ENCODE assay signal across 31 cellular contexts in the genomic region with DNA sequence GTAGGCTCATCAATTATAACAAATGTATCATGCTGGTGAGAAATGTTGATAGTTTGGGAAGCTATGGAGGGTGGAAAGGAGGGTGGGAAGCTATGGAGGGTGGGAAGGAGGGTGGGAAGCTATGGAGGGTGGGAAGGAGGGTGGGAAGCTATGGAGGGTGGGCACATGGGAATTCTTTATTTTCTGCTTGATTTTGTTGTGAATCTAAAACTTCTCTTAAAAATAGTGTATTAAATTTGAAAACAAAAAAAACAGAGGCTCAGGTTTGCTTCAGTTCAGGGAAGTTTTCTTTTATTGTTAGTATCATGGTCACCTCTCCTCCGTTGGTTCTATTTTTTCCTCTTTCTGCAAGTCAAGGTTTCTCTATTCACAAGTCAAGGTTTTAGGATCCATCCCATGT.
DNase-seq lines count a peak whose midpoint lies in the region; ATAC-seq, FAIRE-seq and TF ChIP-seq lines count a peak whose summit lies in the region.
"Had no signal": no experiment of that assay in that cellular context is flagged by ENCODE, and none has a peak within 500 bp of the region (broad histone marks: within the 10 kb centered on the region; RNA-seq: fewer than 3 reads in every experiment).

No MANE protein-coding gene starts in this region.

- TF ChIP-seq POLR2A in HepG2 (IDR thresholded peaks at IDR 0.05; ENCODE audit: insufficient read depth in 1 of 2, low read depth in 2 of 2, low read length in 2 of 2) (no peak), right lobe of liver (IDR thresholded peaks at IDR 0.05) (no peak), K562 (conservative IDR thresholded peaks at IDR 0.05) (no peak)

- TF ChIP-seq RAD21 in HepG2 (CRISPR knock-in tag; IDR thresholded peaks at IDR 0.05) (no peak), K562 (CRISPR knock-in tag; conservative IDR thresholded peaks at IDR 0.05 in 1 of 2, IDR thresholded peaks at IDR 0.05 in 1 of 2) (no peak)

- H3K27me3 ChIP-seq in HepG2 (ENCODE audit: control insufficient read depth in 1 of 2, insufficient read depth in 2 of 2, low read length in 2 of 2) (peaks cover 0 to 11% of the 10 kb centered on the region in 2 experiments; a peak in 2 of 5 replicates), right lobe of liver (no peaks in the 10 kb centered on the region), K562 (ENCODE audit: control insufficient read depth in 2 of 2, insufficient read depth in 2 of 2, low read length in 2 of 2) (peaks cover 13 to 24% of the 10 kb centered on the region in 2 experiments)
- H3K27me3 ChIP-seq: BE2C; BLaER1; BLaER1 treated with 17β-estradiol and CSF1 and Interleukin-3, amounts not matched to agents 10 nM and 100 nM had no signal

- no peak overlapping the region for H2AFZ ChIP-seq in HepG2 (ENCODE audit: low read length)
- H2AFZ ChIP-seq in K562 (ENCODE audit: low read depth, low read length), result no peak overlapping the region

- FAIRE-seq in HepG2 (lab: Jason Lieb, UNC), result no peak
- FAIRE-seq in K562 (lab: Jason Lieb, UNC), result no peak
- FAIRE-seq: A204.1, A549, D721Med had no signal

- no peak for TF ChIP-seq EP300 in HepG2 (IDR thresholded peaks at IDR 0.05; ENCODE audit: low read depth in 2 of 2, low read length in 2 of 2)
- TF ChIP-seq EP300 in HepG2 (CRISPR knock-in tag; IDR thresholded peaks at IDR 0.05; ENCODE audit: borderline replicate concordance), result no peak
- TF ChIP-seq EP300 in K562 (IDR thresholded peaks at IDR 0.05; ENCODE audit: low read length), result no peak

- H3K4me1 ChIP-seq in HepG2 (ENCODE audit: insufficient read depth, low read length) (no peaks in the 10 kb centered on the region), right lobe of liver (no peaks in the 10 kb centered on the region), K562 (replicated peaks in 1 of 2; ENCODE audit: control insufficient read depth in 2 of 2, insufficient read depth in 2 of 2, low read length in 2 of 2) (no peaks in the 10 kb centered on the region)
- H3K4me1 ChIP-seq: A549; BE2C; BLaER1; BLaER1 treated with 17β-estradiol and CSF1 and Interleukin-3, amounts not matched to agents 10 nM and 100 nM; Caco-2 had no signal

- no peaks in the 10 kb centered on the region for H3K9me1 ChIP-seq in K562 (ENCODE audit: control insufficient read depth, insufficient read depth, low read length)

- H3K9me3 ChIP-seq in HepG2 (ENCODE audit: low read length) (no peaks in the 10 kb centered on the region), right lobe of liver (no peaks in the 10 kb centered on the region), K562 (replicated peaks; ENCODE audit: control insufficient read depth, insufficient read depth, low read depth, low read length) (no peaks in the 10 kb centered on the region)
- H3K9me3 ChIP-seq: A549, BE2C, Caco-2 had no signal

- WGBS in HepG2 (ENCODE audit: low lambda C conversion rate), result 43% methylated on average over 1 of the region's 1 CpG
- 87% methylated on average over 1 of the region's 1 CpG for WGBS in right lobe of liver (ENCODE audit: insufficient coverage, low coverage, low lambda C conversion rate, missing lambda C conversion rate)
- 0% methylated on average over 1 of the region's 1 CpG for WGBS in K562 (ENCODE audit: insufficient coverage, low coverage, missing lambda C conversion rate)

- CTCF ChIA-PET in HepG2 (lab: Yijun Ruan, JAX; ENCODE audit: low intra/inter-chr PET ratio, low total read pairs), result no interaction called here
- CTCF ChIA-PET in K562 (lab: Yijun Ruan, JAX; ENCODE audit: low intra/inter-chr PET ratio), result no interaction called here

- intact Hi-C loops in HepG2 (cut with micrococcal nuclease; ENCODE audit: unreplicated experiment), result no loop called here
- intact Hi-C loops in right lobe of liver (cut with DNase I), result no loop called here
- intact Hi-C loops in K562 (cut with micrococcal nuclease), result no loop called here

- in situ Hi-C loops in HepG2 (cut with HindIII; ENCODE audit: extremely low pct_ligation_motif_present, low pct_unique_long_range_greater_than_20kb) (no loop called here), K562 (cut with MboI) (no loop called here)

- ATAC-seq in HepG2 (no peak), right lobe of liver (no peak), K562 (no peak)
- ATAC-seq: A549; CD8-positive, alpha-beta T cell had no signal

- DNase-seq in HepG2 (ENCODE audit: low spot score) (no peak), right lobe of liver (no peak), K562 (ENCODE audit: extremely low read depth in 1 of 4, low spot score in 3 of 4) (no peak), MV-4-11 (lab: John Stamatoyannopoulos, UW) (no peak)
- DNase-seq: 8988T; ACHN; AML-193; BE2C; C1 segment of cervical spinal cord; Caco-2; Calu3; CD4-positive, alpha-beta memory T cell; CD4-positive, alpha-beta T cell; CD4-positive, CD25-positive, alpha-beta regulatory T cell; CD8-positive, alpha-beta memory T cell; CD8-positive, alpha-beta T cell; COR-L47; DMS 273 treated with DMSO at 0.1 percent for 48 hours; DMS153; DMS53; DMS79; DMS79 treated with DMSO at 0.1 percent for 48 hours; DND-41; EL had no signal

- no peak overlapping the region for H3K9ac ChIP-seq in HepG2 (ENCODE audit: insufficient read depth, low read depth, low read length)
- H3K9ac ChIP-seq in K562 (ENCODE audit: insufficient read depth in 1 of 2, low read depth in 2 of 2, low read length in 2 of 2), result no peak overlapping the region
- H3K9ac ChIP-seq: BLaER1; BLaER1 treated with 17β-estradiol and CSF1 and Interleukin-3, amounts not matched to agents 10 nM and 100 nM had no signal

- BruUV-seq in HepG2 (replicated peaks; lab: Mats Ljungman, UMichigan) (no TSS peak), K562 (replicated peaks; lab: Mats Ljungman, UMichigan) (no TSS peak)

- H4K20me1 ChIP-seq in HepG2 (ENCODE audit: insufficient read depth, low read length) (no peaks in the 10 kb centered on the region), K562 (replicated peaks; ENCODE audit: control insufficient read depth, insufficient read depth, low read length) (no peaks in the 10 kb centered on the region)
- H4K20me1 ChIP-seq: BLaER1; BLaER1 treated with 17β-estradiol and CSF1 and Interleukin-3, amounts not matched to agents 10 nM and 100 nM had no signal

- no peaks in the 10 kb centered on the region for H3K36me3 ChIP-seq in HepG2 (replicated peaks in 1 of 2; ENCODE audit: control insufficient read depth in 1 of 2, insufficient read depth in 2 of 2, low read length in 2 of 2)
- no peaks in the 10 kb centered on the region for H3K36me3 ChIP-seq in right lobe of liver
- H3K36me3 ChIP-seq in K562 (ENCODE audit: control insufficient read depth, insufficient read depth, low read length), result no peaks in the 10 kb centered on the region
- H3K36me3 ChIP-seq: BE2C; BLaER1; BLaER1 treated with 17β-estradiol and CSF1 and Interleukin-3, amounts not matched to agents 10 nM and 100 nM had no signal

- H3K4me3 ChIP-seq in HepG2 (replicated peaks in 1 of 3; ENCODE audit: insufficient read depth in 1 of 3, low read depth in 2 of 3, low read length in 3 of 3) (no peak overlapping the region), right lobe of liver (no peak overlapping the region), K562 (no peak overlapping the region)
- H3K4me3 ChIP-seq: A549; BLaER1; BLaER1 treated with 17β-estradiol and CSF1 and Interleukin-3, amounts not matched to agents 10 nM and 100 nM had no signal

- TF ChIP-seq CTCF in HepG2 (CRISPR knock-in tag; IDR thresholded peaks at IDR 0.05) (no peak), right lobe of liver (IDR thresholded peaks at IDR 0.05) (no peak), K562 (IDR thresholded peaks at IDR 0.05 in 2 of 3, conservative IDR thresholded peaks at IDR 0.05 in 1 of 3; ENCODE audit: insufficient read depth in 2 of 3, low read depth in 1 of 3, low read length in 3 of 3) (no peak)

- no peak overlapping the region for H3K4me2 ChIP-seq in HepG2 (ENCODE audit: low read depth, low read length)
- no peak overlapping the region for H3K4me2 ChIP-seq in K562 (ENCODE audit: insufficient read depth, low read length)
- H3K4me2 ChIP-seq: A549; BLaER1; BLaER1 treated with 17β-estradiol and CSF1 and Interleukin-3, amounts not matched to agents 10 nM and 100 nM had no signal

- H3K27ac ChIP-seq in HepG2 (ENCODE audit: extremely low read length, insufficient read depth, low read length) (no peak overlapping the region), right lobe of liver (no peak overlapping the region), K562 (ENCODE audit: extremely low read depth, low read depth, low read length) (no peak overlapping the region)
- H3K27ac ChIP-seq: 22Rv1; A549; BLaER1; BLaER1 treated with 17β-estradiol and CSF1 and Interleukin-3, amounts not matched to agents 10 nM and 100 nM; C4-2B had no signal

- H3K79me2 ChIP-seq in HepG2 (ENCODE audit: insufficient read depth, low read length) (no peaks in the 10 kb centered on the region), K562 (ENCODE audit: control insufficient read depth, insufficient read depth, low read length) (no peaks in the 10 kb centered on the region)

- POLR2A ChIA-PET in HepG2 (lab: Yijun Ruan, JAX), result no interaction called here
- POLR2A ChIA-PET in K562 (lab: Yijun Ruan, JAX), result no interaction called here

TF ChIP-seq in HepG2, 621 proteins besides CTCF, POLR2A, EP300 and RAD21:
- TF ChIP-seq SP2 (CRISPR knock-in tag; IDR thresholded peaks at IDR 0.05) (no peak), HNRNPK (IDR thresholded peaks at IDR 0.05; ENCODE audit: low read depth, low read length, poor library complexity, severe bottlenecking) (peak; percentile 91)

TF ChIP-seq in K562, 482 proteins besides CTCF, POLR2A, EP300 and RAD21:
- TF ChIP-seq SAFB2 (IDR thresholded peaks at IDR 0.05; ENCODE audit: borderline replicate concordance, low read depth, low read length, severe bottlenecking) (no peak), PCBP2 (IDR thresholded peaks at IDR 0.05; ENCODE audit: low read depth, low read length, poor library complexity, severe bottlenecking) (peak; percentile 71), SMARCC2 (IDR thresholded peaks at IDR 0.05; ENCODE audit: low read depth) (no peak)

Comparison
In these comparisons a context has a peak if more than half of its experiments do, and no peak if none do; other contexts are left out.
1. Of the 241 proteins assayed by ChIP-seq in both HepG2 and K562: peak only in HepG2: HNRNPK; only in K562: PCBP2; in both: none; in neither: 239.